In genomic region chr1:236837115-236837514, GRCh38 we compare ENCODE assay signal across 26 cellular contexts.
"Had no signal": no experiment of that assay in that cellular context is flagged by ENCODE, and none has a peak within 500 bp of the region (broad histone marks: within the 10 kb centered on the region; RNA-seq: fewer than 3 reads in every experiment).

No MANE protein-coding gene starts in this region.

- ATAC-seq: heart right ventricle; mucosa of descending colon; naive thymus-derived CD4-positive, alpha-beta T cell; natural killer cell treated with Interleukin-12 subunit alpha and Interleukin-12 subunit beta and Interleukin-15 and Interleukin-18, amount 100 ng/mL, for 72 hours; psoas muscle; sciatic nerve had no signal

- H3K9ac ChIP-seq: neural progenitor cell, parathyroid adenoma had no signal

- H3K36me3 ChIP-seq: neural progenitor cell, uterus had no signal

- H3K4me3 ChIP-seq: heart right ventricle, hepatocyte, left ventricle myocardium inferior, lung, mucosa of descending colon, neural progenitor cell, psoas muscle, right atrium auricular region, skin epidermis, suprapubic skin, thoracic aorta, tibial artery, uterus had no signal

- H3K79me2 ChIP-seq: hepatocyte, parathyroid adenoma had no signal

- H3K9me3 ChIP-seq: heart right ventricle, left ventricle myocardium inferior, mucosa of descending colon, neutrophil, psoas muscle, right atrium auricular region, suprapubic skin, thoracic aorta, tibial artery, uterus had no signal

- DNase-seq: heart right ventricle; islet precursor cell; left ventricle myocardium inferior; midbrain; mucosa of descending colon; naive thymus-derived CD4-positive, alpha-beta T cell; occipital lobe; psoas muscle; stimulated activated CD4-positive, alpha-beta T cell treated with anti-CD3 and anti-CD28 coated beads, Interleukin-12 subunit alpha, Interleukin-12 subunit beta, amount 100 ng/mL, for 4 hours; stimulated activated CD4-positive, alpha-beta T cell treated with anti-CD3 and anti-CD28 coated beads, Interleukin-15, amount 100 ng/mL, for 24 hours; stimulated activated CD4-positive, alpha-beta T cell treated with anti-CD3 and anti-CD28 coated beads, Interleukin-2, amount 100 ng/mL, for 24 hours; stimulated activated CD4-positive, alpha-beta T cell treated with anti-CD3 and anti-CD28 coated beads, Interleukin-4, amount 100 ng/mL, for 1 hour; stimulated activated naive CD4-positive, alpha-beta T cell; tibial artery; uterus had no signal

- H3K4me1 ChIP-seq: left ventricle myocardium inferior, neural progenitor cell, psoas muscle, right atrium auricular region, suprapubic skin, tibial artery, uterus had no signal

- H3K27ac ChIP-seq: heart right ventricle, hepatocyte, left ventricle myocardium inferior, neural progenitor cell, parathyroid adenoma, psoas muscle, right atrium auricular region, skin epidermis, suprapubic skin, thoracic aorta, tibial artery, uterus had no signal

- H2AFZ ChIP-seq: hepatocyte, neural progenitor cell, parathyroid adenoma had no signal

- H3K27me3 ChIP-seq: heart right ventricle, hepatocyte, neural progenitor cell, neutrophil, right atrium auricular region, suprapubic skin, tibial artery, uterus had no signal

- H3K4me2 ChIP-seq: hepatocyte, neural progenitor cell had no signal
